In genomic region chr10:38010150-38010903, GRCh38 we compare ENCODE assay signal across 8 cellular contexts. TPM values are rescaled to one million over a fixed set of nuclear protein-coding genes. Genes with fewer than 3 reads are reported as not detected.
DNase-seq lines count a peak whose midpoint lies in the region; ATAC-seq, FAIRE-seq and TF ChIP-seq lines count a peak whose summit lies in the region.

Gene ZNF33A, plus strand, starts transcription at chr10:38010675. Its CDS starts 1,667 bp downstream, at chr10:38012342.

- H2BK20ac ChIP-seq in H1 (ENCODE audit: low read length): no peak within 1 kb of the TSS

- no peak within 1 kb of the TSS for H3K14ac ChIP-seq in H1 (ENCODE audit: insufficient read length)
- peak within 1 kb of the TSS in 1 of 2 experiments; percentile 65 for H3K14ac ChIP-seq in mesenchymal stem cell (ENCODE audit: low read length in 2 of 2)

- TF ChIP-seq EP300 in H1 (IDR thresholded peaks at IDR 0.05; ENCODE audit: borderline replicate concordance in 1 of 2, low read depth in 2 of 2, low read length in 2 of 2): no peak

- WGBS in H1 (ENCODE audit: extremely low coverage in 1 of 2, insufficient coverage in 1 of 2, insufficient read length in 1 of 2, insufficient replicate concordance in 2 of 2, low coverage in 1 of 2, low lambda C conversion rate in 2 of 2, missing lambda C conversion rate in 1 of 2), 2 experiments: 5% methylated on average over 25 of the region's 46 CpGs; no CpG with 5 or more reads in 1 of the 2 experiments
- WGBS in mesenchymal stem cell: under 1% methylated on average over 46 of the region's 46 CpGs

- H3K27me3 ChIP-seq in H1 (replicated peaks in 1 of 4; ENCODE audit: control insufficient read depth in 3 of 4, extremely low read depth in 1 of 4, insufficient read depth in 3 of 4, low read length in 3 of 4) (no peaks in the 10 kb centered on the region), mesenchymal stem cell (ENCODE audit: control insufficient read depth in 1 of 2, insufficient read depth in 1 of 2, low read length in 2 of 2) (no peaks in the 10 kb centered on the region)

- peak within 1 kb of the TSS; percentile 96; the same call in 1 of the 2 replicates for H4K8ac ChIP-seq in H1 (ENCODE audit: extremely low read depth, insufficient read depth, low read length)
- H4K8ac ChIP-seq in mesenchymal stem cell (ENCODE audit: low read length): peak within 1 kb of the TSS; percentile 87

- H2BK12ac ChIP-seq in H1 (ENCODE audit: low read depth, low read length) (peak within 1 kb of the TSS; percentile 33; the same call in 1 of the 2 replicates), mesenchymal stem cell (ENCODE audit: low read length in 2 of 2) (no peak within 1 kb of the TSS)

- no peaks in the 10 kb centered on the region for H4K20me1 ChIP-seq in H1 (replicated peaks in 1 of 2; ENCODE audit: control insufficient read depth in 1 of 2, insufficient read depth in 2 of 2, low read length in 2 of 2)

- H2BK15ac ChIP-seq in H1 (ENCODE audit: low read length): no peak within 1 kb of the TSS
- peak within 1 kb of the TSS; percentile 60 for H2BK15ac ChIP-seq in mesenchymal stem cell (ENCODE audit: low read depth, poor library complexity, severe bottlenecking)

- H3K79me1 ChIP-seq in H1 (ENCODE audit: low read depth, low read length) (no peaks in the 10 kb centered on the region), mesenchymal stem cell (replicated peaks; ENCODE audit: low read length, poor library complexity, severe bottlenecking) (peaks cover 10% of the 10 kb centered on the region)

- H4K5ac ChIP-seq in H1 (ENCODE audit: insufficient read length, low read depth, low read length): peak within 1 kb of the TSS; percentile 53

- peak; percentile 88 for DNase-seq in COR-L47 (lab: John Stamatoyannopoulos, UW)
- DNase-seq in HT1080 (ENCODE audit: low read depth): peak; percentile 89
- peak; percentile 86 to 92 for DNase-seq in NOMO-1 (lab: John Stamatoyannopoulos, UW; ENCODE audit: unreplicated experiment in 2 of 2)
- DNase-seq in activated CD8-positive, alpha-beta memory T cell treated with anti-CD3 and anti-CD28 coated beads for 48 hours (ENCODE audit: low read depth in 2 of 3, low spot score in 2 of 3): peak; percentile 65 to 76 (median 70)
- DNase-seq in H1 (ENCODE audit: low read depth in 1 of 2, low spot score in 2 of 2): peak; percentile 70 to 89
- no peak for DNase-seq in mesenchymal stem cell
- DNase-seq in stimulated activated CD8-positive, alpha-beta memory T cell treated with anti-CD3 and anti-CD28 coated beads, Interleukin-12 subunit alpha, Interleukin-12 subunit beta, amount 100 ng/mL, for 24 hours (ENCODE audit: extremely low read depth): peak; percentile 76

- peaks cover 3 to 4% of the 10 kb centered on the region in 2 experiments; a peak in 1 of 4 replicates for H3K9me3 ChIP-seq in H1 (ENCODE audit: insufficient read depth in 2 of 2, low read depth in 1 of 2, low read length in 1 of 2)
- H3K9me3 ChIP-seq in mesenchymal stem cell (ENCODE audit: control insufficient read depth, low read length): no peaks in the 10 kb centered on the region

- no peak for TF ChIP-seq CTCF in H1 (IDR thresholded peaks at IDR 0.05; ENCODE audit: control extremely low read depth in 1 of 3, insufficient read depth in 1 of 3, low read depth in 1 of 3, low read length in 3 of 3)

- peak within 1 kb of the TSS; percentile 33 for H3K56ac ChIP-seq in H1 (replicated peaks; ENCODE audit: insufficient read length, low read depth, low read length)

- TF ChIP-seq RAD21 in H1 (IDR thresholded peaks at IDR 0.05 in 1 of 2, conservative IDR thresholded peaks at IDR 0.05 in 1 of 2; ENCODE audit: low read depth in 2 of 2, low read length in 2 of 2): no peak

- H3K79me2 ChIP-seq in H1 (ENCODE audit: control insufficient read depth in 1 of 2, insufficient read depth in 2 of 2, low read length in 2 of 2): peaks cover 0 to 16% of the 10 kb centered on the region in 2 experiments; a peak in 2 of 4 replicates

- H3K4me1 ChIP-seq in H1 (replicated peaks in 1 of 4; ENCODE audit: control insufficient read depth in 3 of 4, insufficient read depth in 4 of 4, low read length in 3 of 4) (no peaks in the 10 kb centered on the region), mesenchymal stem cell (ENCODE audit: control insufficient read depth, insufficient read depth, low read depth, low read length) (peaks cover 3% of the 10 kb centered on the region)

- H3K4me2 ChIP-seq in H1 (ENCODE audit: insufficient read depth in 1 of 2, low read depth in 2 of 2, low read length in 2 of 2) (peak within 1 kb of the TSS; percentile 56 to 80), mesenchymal stem cell (ENCODE audit: low read length, poor library complexity, severe bottlenecking) (peak within 1 kb of the TSS; percentile 95)

- no peak within 1 kb of the TSS for H4K91ac ChIP-seq in H1 (replicated peaks; ENCODE audit: insufficient read length, low read length)
- peak within 1 kb of the TSS; percentile 19 for H4K91ac ChIP-seq in mesenchymal stem cell (ENCODE audit: low read length)

- H2BK5ac ChIP-seq in H1 (ENCODE audit: low read depth, low read length) (peak within 1 kb of the TSS; percentile 84), mesenchymal stem cell (ENCODE audit: low read depth, low read length, poor library complexity, severe bottlenecking) (peak within 1 kb of the TSS; percentile 39)

- peak within 1 kb of the TSS; percentile 81; the same call in 1 of the 2 replicates for H3K27ac ChIP-seq in H1 (ENCODE audit: low read depth, low read length)
- peak within 1 kb of the TSS; percentile 82 for H3K27ac ChIP-seq in mesenchymal stem cell (ENCODE audit: low read length, poor library complexity, severe bottlenecking)

- H2BK120ac ChIP-seq in H1 (replicated peaks; ENCODE audit: low read depth, low read length): no peak within 1 kb of the TSS
- H2BK120ac ChIP-seq in mesenchymal stem cell (ENCODE audit: low read depth, low read length): peak within 1 kb of the TSS; percentile 85

- H2AFZ ChIP-seq in H1 (ENCODE audit: low read length) (peak within 1 kb of the TSS; percentile 95), mesenchymal stem cell (ENCODE audit: low read depth, low read length) (peak within 1 kb of the TSS; percentile 99)

- no peak for TF ChIP-seq POLR2A in H1 (IDR thresholded peaks at IDR 0.05; ENCODE audit: control extremely low read depth in 1 of 2, low read depth in 2 of 2, low read length in 2 of 2)

- H3K4me3 ChIP-seq in H1 (ENCODE audit: extremely low read depth in 1 of 4, insufficient read depth in 2 of 4, low read depth in 3 of 4, low read length in 4 of 4): peak within 1 kb of the TSS; percentile 63 to 79 (median 76)
- H3K4me3 ChIP-seq in mesenchymal stem cell (ENCODE audit: insufficient read depth in 1 of 2, low read depth in 1 of 2, low read length in 2 of 2): peak within 1 kb of the TSS; percentile 65 to 94

- FAIRE-seq in H1 (lab: Jason Lieb, UNC): no peak

- H3K23me2 ChIP-seq in H1 (ENCODE audit: low read depth, low read length): peaks cover 2% of the 10 kb centered on the region; the same call in 1 of the 2 replicates

- peak; percentile 89 for ATAC-seq in GM21367 (IDR thresholded peaks at IDR 0.05; ENCODE audit: unreplicated experiment)

- H2AK5ac ChIP-seq in H1 (ENCODE audit: low read depth, low read length) (no peak within 1 kb of the TSS), mesenchymal stem cell (ENCODE audit: low read length, severe bottlenecking) (no peak within 1 kb of the TSS)

- CTCF ChIA-PET in H1 (lab: Charles Lee; ENCODE audit: partially characterized antibody): interaction anchor here (3.1 kb wide), 1 partner anchor 34 kb away, joined by 8 read pairs; the partner anchor contains the start of gene ZNF25

- H3K23ac ChIP-seq in H1 (ENCODE audit: insufficient read length): no peak within 1 kb of the TSS
- H3K23ac ChIP-seq in mesenchymal stem cell (ENCODE audit: low read length in 2 of 2): no peak within 1 kb of the TSS

- H3K18ac ChIP-seq in H1 (ENCODE audit: extremely low read depth, low read length): peak within 1 kb of the TSS; percentile 60
- H3K18ac ChIP-seq in mesenchymal stem cell (ENCODE audit: low read depth in 1 of 2, low read length in 2 of 2): peak within 1 kb of the TSS; percentile 38 to 88

- H3K4ac ChIP-seq in H1 (replicated peaks; ENCODE audit: insufficient read length, low read depth, low read length) (no peak within 1 kb of the TSS), mesenchymal stem cell (ENCODE audit: low read depth in 1 of 2, low read length in 2 of 2) (peak within 1 kb of the TSS; percentile 13 to 79)

- H3K9ac ChIP-seq in H1 (replicated peaks in 1 of 4; ENCODE audit: extremely low read depth in 1 of 4, low read depth in 3 of 4, low read length in 3 of 4) (peak within 1 kb of the TSS in 3 of 4 experiments; percentile 73 to 87 (median 76); a peak in 6 of 7 replicates), mesenchymal stem cell (ENCODE audit: low read length) (peak within 1 kb of the TSS; percentile 94)

- H3K36me3 ChIP-seq in H1 (ENCODE audit: control insufficient read depth in 2 of 4, insufficient read depth in 4 of 4, low read length in 3 of 4): peaks cover 0 to 8% (median 3%) of the 10 kb centered on the region in 4 experiments; a peak in 1 of 8 replicates
- peaks cover 9 to 12% of the 10 kb centered on the region in 2 experiments for H3K36me3 ChIP-seq in mesenchymal stem cell (ENCODE audit: control insufficient read depth in 1 of 2, insufficient read depth in 2 of 2, low read depth in 1 of 2, low read length in 2 of 2)

- POLR2A ChIA-PET in H1 (lab: Charles Lee; ENCODE audit: partially characterized antibody): interaction anchor here (0.7 to 2.4 kb wide), 5 partner anchors 20 to 35 kb away, joined by 3 to 9 read pairs (median 4); partner anchors contain the start of gene ZNF25

TF ChIP-seq in H1, 55 proteins besides CTCF, POLR2A, EP300 and RAD21 (continues in another document):
- TF ChIP-seq SIN3A (conservative IDR thresholded peaks at IDR 0.05 in 1 of 2, IDR thresholded peaks at IDR 0.05 in 1 of 2; ENCODE audit: low read depth in 1 of 2, low read length in 2 of 2): no peak

RNA-seq across cellular contexts. Expression of gene ZNF33A, which starts in this region (rescaled TPM):
- 15.8 and 15.9 TPM in 2 replicates for total RNA-seq in HT1080 (2014; rRNA removed; shearing (Covaris generic))
- polyA plus RNA-seq in HT1080 (2015; cell fraction: cytosol; rRNA removed): 7.9 and 10.6 TPM in 2 replicates
- polyA plus RNA-seq in HT1080 (2015; cell fraction: nucleus; rRNA removed): 14.3 and 16.3 TPM in 2 replicates
- total RNA-seq in H1 (2021; fragmentation: NEBNext Ultra II Directional; extraction: Animal tissue kit (Norgen Biotek cat#: 25700)): 46.8 and 48.3 TPM in 2 replicates
- polyA plus RNA-seq in H1 (2011; rRNA removed): 3.6 and 6.0 TPM in 2 replicates
- polyA plus RNA-seq in H1 (2011; cell fraction: cytosol; rRNA removed): 7.3 TPM
- 9.2 TPM for polyA plus RNA-seq in H1 (2011; cell fraction: nucleus; rRNA removed)
- polyA plus RNA-seq in H1 (2012, experiment 1 of 2): 11.8 to 19.5 TPM (median 16.7 TPM) in 4 replicates
- polyA plus RNA-seq in H1 (2012, experiment 2 of 2): 2.3 TPM
- 32.9 TPM for polyA plus RNA-seq in H1 (2013, experiment 1 of 2)
- polyA plus RNA-seq in H1 (2013, experiment 2 of 2): 28.2 TPM
- polyA minus RNA-seq in H1 (2011; rRNA and poly(A)+ RNA removed): 29.9 and 44.2 TPM in 2 replicates
- polyA minus RNA-seq in H1 (2011; cell fraction: cytosol; rRNA and poly(A)+ RNA removed): 9.7 TPM
- polyA minus RNA-seq in H1 (2011; cell fraction: nucleus; rRNA and poly(A)+ RNA removed): 77.1 TPM
- 7.2 TPM for polyA plus RNA-seq in mesenchymal stem cell (2013, experiment 1 of 2)
- 6.9 TPM for polyA plus RNA-seq in mesenchymal stem cell (2013, experiment 2 of 2)
